In the genomic region with DNA sequence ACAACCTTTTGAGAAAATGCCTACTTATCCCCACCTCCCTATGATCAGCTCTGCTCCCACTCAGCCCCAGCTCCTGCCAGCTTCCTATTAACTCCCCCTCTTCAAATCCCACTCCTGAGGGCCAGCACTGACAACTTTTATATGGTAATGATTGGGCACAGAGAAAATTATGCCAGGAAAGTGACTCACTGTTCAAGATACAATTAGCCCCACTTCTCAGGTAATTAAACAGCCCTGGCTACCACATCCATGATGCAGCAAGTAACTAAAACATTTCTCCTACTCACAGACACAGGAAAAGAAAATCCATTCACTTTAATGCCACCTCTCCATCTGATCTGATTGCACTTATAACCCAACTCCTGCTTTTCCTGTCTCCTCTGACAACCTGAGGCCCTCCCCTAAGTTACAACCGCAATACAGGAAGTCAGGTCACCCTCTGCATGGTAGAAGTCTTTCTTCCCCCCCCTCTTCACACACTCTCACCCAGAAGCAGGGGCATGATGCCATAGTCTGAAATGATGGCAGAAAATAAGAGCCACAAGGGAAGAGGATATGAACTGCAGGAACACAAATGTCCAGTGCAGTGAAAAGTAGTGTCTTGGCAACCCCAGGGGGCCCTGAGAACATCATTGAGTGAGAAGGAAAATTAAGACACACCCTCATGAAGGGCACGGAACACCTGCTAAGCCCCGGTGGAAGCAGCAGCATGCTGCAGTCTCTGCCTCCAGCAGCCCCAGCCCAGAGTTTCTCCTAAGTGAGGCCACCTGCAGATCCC, we compare ENCODE assay signal across 1 cellular context.
TF ChIP-seq lines count a peak whose summit lies in the region.

No MANE protein-coding gene starts in this region.

TF ChIP-seq in SK-N-SH, 30 proteins besides CTCF, POLR2A, EP300 and RAD21 (continued from another document):
- TF ChIP-seq, protein P1, sequence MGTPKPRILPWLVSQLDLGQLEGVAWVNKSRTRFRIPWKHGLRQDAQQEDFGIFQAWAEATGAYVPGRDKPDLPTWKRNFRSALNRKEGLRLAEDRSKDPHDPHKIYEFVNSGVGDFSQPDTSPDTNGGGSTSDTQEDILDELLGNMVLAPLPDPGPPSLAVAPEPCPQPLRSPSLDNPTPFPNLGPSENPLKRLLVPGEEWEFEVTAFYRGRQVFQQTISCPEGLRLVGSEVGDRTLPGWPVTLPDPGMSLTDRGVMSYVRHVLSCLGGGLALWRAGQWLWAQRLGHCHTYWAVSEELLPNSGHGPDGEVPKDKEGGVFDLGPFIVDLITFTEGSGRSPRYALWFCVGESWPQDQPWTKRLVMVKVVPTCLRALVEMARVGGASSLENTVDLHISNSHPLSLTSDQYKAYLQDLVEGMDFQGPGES (IDR thresholded peaks at IDR 0.05; ENCODE audit: low read depth, low read length): no peak
- TF ChIP-seq, protein P2, sequence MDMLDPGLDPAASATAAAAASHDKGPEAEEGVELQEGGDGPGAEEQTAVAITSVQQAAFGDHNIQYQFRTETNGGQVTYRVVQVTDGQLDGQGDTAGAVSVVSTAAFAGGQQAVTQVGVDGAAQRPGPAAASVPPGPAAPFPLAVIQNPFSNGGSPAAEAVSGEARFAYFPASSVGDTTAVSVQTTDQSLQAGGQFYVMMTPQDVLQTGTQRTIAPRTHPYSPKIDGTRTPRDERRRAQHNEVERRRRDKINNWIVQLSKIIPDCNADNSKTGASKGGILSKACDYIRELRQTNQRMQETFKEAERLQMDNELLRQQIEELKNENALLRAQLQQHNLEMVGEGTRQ (IDR thresholded peaks at IDR 0.05; ENCODE audit: borderline replicate concordance, low read depth, low read length): no peak
- TF ChIP-seq USF1 (IDR thresholded peaks at IDR 0.05; ENCODE audit: borderline replicate concordance, low read depth) (no peak), POLR2AphosphoS5 (IDR thresholded peaks at IDR 0.05; ENCODE audit: low read depth, low read length) (no peak), TAF1 (IDR thresholded peaks at IDR 0.05; ENCODE audit: borderline replicate concordance, low read depth, low read length) (no peak)
- TF ChIP-seq, protein P3, sequence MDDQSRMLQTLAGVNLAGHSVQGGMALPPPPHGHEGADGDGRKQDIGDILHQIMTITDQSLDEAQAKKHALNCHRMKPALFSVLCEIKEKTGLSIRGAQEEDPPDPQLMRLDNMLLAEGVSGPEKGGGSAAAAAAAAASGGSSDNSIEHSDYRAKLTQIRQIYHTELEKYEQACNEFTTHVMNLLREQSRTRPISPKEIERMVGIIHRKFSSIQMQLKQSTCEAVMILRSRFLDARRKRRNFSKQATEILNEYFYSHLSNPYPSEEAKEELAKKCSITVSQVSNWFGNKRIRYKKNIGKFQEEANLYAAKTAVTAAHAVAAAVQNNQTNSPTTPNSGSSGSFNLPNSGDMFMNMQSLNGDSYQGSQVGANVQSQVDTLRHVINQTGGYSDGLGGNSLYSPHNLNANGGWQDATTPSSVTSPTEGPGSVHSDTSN (IDR thresholded peaks at IDR 0.05): no peak
- TF ChIP-seq, protein P4, sequence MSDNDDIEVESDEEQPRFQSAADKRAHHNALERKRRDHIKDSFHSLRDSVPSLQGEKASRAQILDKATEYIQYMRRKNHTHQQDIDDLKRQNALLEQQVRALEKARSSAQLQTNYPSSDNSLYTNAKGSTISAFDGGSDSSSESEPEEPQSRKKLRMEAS (IDR thresholded peaks at IDR 0.05; ENCODE audit: low read depth): no peak
TF ChIP-seq in SK-N-SH: peak in this region for 0.
